9 cellular contexts compared by ENCODE assay signal in genomic region chr12:111430418-111431353, GRCh38. TPM values are rescaled to one million over a fixed set of nuclear protein-coding genes. Genes with fewer than 3 reads are reported as not detected.
DNase-seq lines count a peak whose midpoint lies in the region; ATAC-seq and TF ChIP-seq lines count a peak whose summit lies in the region.
"Had no signal": no experiment of that assay in that cellular context is flagged by ENCODE, and none has a peak within 500 bp of the region (broad histone marks: within the 10 kb centered on the region; RNA-seq: fewer than 3 reads in every experiment).

No MANE protein-coding gene starts in this region.

- H3K27ac ChIP-seq in SK-N-SH (ENCODE audit: low read depth in 2 of 2, low read length in 1 of 2) (no peak overlapping the region), lung (ENCODE audit: low read depth in 1 of 2, low read length in 1 of 2) (peak overlapping the region; percentile 34 to 82), suprapubic skin (peak overlapping the region; percentile 31)
- H3K27ac ChIP-seq: 22Rv1 had no signal

- H3K4me1 ChIP-seq in SK-N-SH (ENCODE audit: control insufficient read depth in 1 of 2, insufficient read depth in 2 of 2, low read depth in 1 of 2, low read length in 1 of 2) (peaks cover 21 to 37% of the 10 kb centered on the region in 2 experiments), lung (ENCODE audit: control insufficient read depth in 2 of 2, insufficient read depth in 2 of 2, low read length in 2 of 2) (peaks cover 16 to 46% of the 10 kb centered on the region in 2 donors), suprapubic skin (peaks cover 64% of the 10 kb centered on the region)

- ATAC-seq in SK-N-SH treated with all-trans-retinoic acid at 6 μM for 48 hours: no peak
- no peak for ATAC-seq in lung (ENCODE audit: insufficient read depth, low FRiP score)
- no peak for ATAC-seq in GM21723 (IDR thresholded peaks at IDR 0.05; ENCODE audit: unreplicated experiment)

- TF ChIP-seq EP300 in SK-N-SH (IDR thresholded peaks at IDR 0.05; ENCODE audit: borderline replicate concordance in 1 of 2, low read depth in 1 of 2, low read length in 1 of 2): no peak
- TF ChIP-seq EP300 in suprapubic skin (IDR thresholded peaks at IDR 0.05): no peak

- H3K79me2 ChIP-seq in SK-N-SH (ENCODE audit: insufficient read depth): peaks cover 98% of the 10 kb centered on the region

- POLR2A ChIA-PET in SK-N-SH (lab: Yijun Ruan, JAX): interaction anchor here (0.7 kb wide), 1 partner anchor 44 kb away, joined by 3 read pairs; no protein-coding TSS in a partner anchor

- TF ChIP-seq POLR2A in suprapubic skin (IDR thresholded peaks at IDR 0.05): no peak

- H3K36me3 ChIP-seq in SK-N-SH (replicated peaks in 1 of 2; ENCODE audit: control insufficient read depth in 1 of 2, insufficient read depth in 2 of 2, low read length in 1 of 2): peaks cover 0 to 9% of the 10 kb centered on the region in 2 experiments
- H3K36me3 ChIP-seq in lung (ENCODE audit: control insufficient read depth in 2 of 2, insufficient read depth in 2 of 2, low read length in 2 of 2): peaks cover 0 to 3% of the 10 kb centered on the region in 2 donors
- H3K36me3 ChIP-seq in suprapubic skin: no peaks in the 10 kb centered on the region

- H3K9ac ChIP-seq in SK-N-SH: no peak overlapping the region

- CTCF ChIA-PET in SK-N-SH (lab: Yijun Ruan, JAX): interaction anchor here (1.3 kb wide), 1 partner anchor 11 kb away, joined by 3 read pairs; no protein-coding TSS in a partner anchor

- no peak overlapping the region for H2AFZ ChIP-seq in SK-N-SH (ENCODE audit: low read depth)

- H3K27me3 ChIP-seq in SK-N-SH (ENCODE audit: insufficient read depth) (no peaks in the 10 kb centered on the region), lung (ENCODE audit: control insufficient read depth, insufficient read depth) (no peaks in the 10 kb centered on the region), suprapubic skin (no peaks in the 10 kb centered on the region)

- DNase-seq in SK-N-SH: no peak
- DNase-seq in activated effector memory CD4-positive, alpha-beta T cell treated with Interleukin-2 at 50 U/mL for 16 hours: peak; percentile 51
- DNase-seq in lung (ENCODE audit: low spot score): no peak
- DNase-seq in suprapubic skin (ENCODE audit: low spot score in 2 of 2): peak in 1 of 2 donors; percentile 73
- no peak for DNase-seq in midbrain (lab: John Stamatoyannopoulos, UW)
- DNase-seq in HPDE6-E6E7 (ENCODE audit: extremely low spot score): no peak

- H3K4me2 ChIP-seq in SK-N-SH: 0 out of 2 replicates have a peak overlapping the region, but pooled peaks have one; percentile 21

- H3K4me3 ChIP-seq in SK-N-SH (ENCODE audit: low read depth in 2 of 2, low read length in 1 of 2) (no peak overlapping the region), lung (no peak overlapping the region), suprapubic skin (peak overlapping the region; percentile 15)

- no peaks in the 10 kb centered on the region for H3K9me3 ChIP-seq in SK-N-SH
- no peaks in the 10 kb centered on the region for H3K9me3 ChIP-seq in lung (ENCODE audit: control insufficient read depth in 2 of 2, insufficient read depth in 1 of 2, low read length in 1 of 2)
- no peaks in the 10 kb centered on the region for H3K9me3 ChIP-seq in suprapubic skin

- TF ChIP-seq CTCF in SK-N-SH (IDR thresholded peaks at IDR 0.05) (no peak), lung (IDR thresholded peaks at IDR 0.05; ENCODE audit: control extremely low read depth, extremely low read depth) (no peak), suprapubic skin (IDR thresholded peaks at IDR 0.05) (no peak)

- TF ChIP-seq RAD21 in SK-N-SH (IDR thresholded peaks at IDR 0.05; ENCODE audit: low read length): no peak

- 72% methylated on average over 4 of the region's 17 CpGs for WGBS in SK-N-SH (ENCODE audit: low lambda C conversion rate)
- WGBS in lung, 2 donors: 15 to 29% methylated on average over 17 of the region's 17 CpGs
- WGBS in suprapubic skin: 41% methylated on average over 16 of the region's 17 CpGs

- peaks cover 18% of the 10 kb centered on the region for H3F3A ChIP-seq in SK-N-SH (replicated peaks; ENCODE audit: insufficient read depth)

- no peaks in the 10 kb centered on the region for H3K9me2 ChIP-seq in SK-N-SH

- peaks cover 94% of the 10 kb centered on the region for H4K20me1 ChIP-seq in SK-N-SH (ENCODE audit: insufficient read depth)

TF ChIP-seq in SK-N-SH, 30 proteins besides CTCF, POLR2A, EP300 and RAD21 (continues in another document):
- TF ChIP-seq TCF12 (IDR thresholded peaks at IDR 0.05) (no peak), ELF1 (IDR thresholded peaks at IDR 0.05) (no peak), REST (IDR thresholded peaks at IDR 0.05; ENCODE audit: low read depth, low read length) (no peak), MAX (IDR thresholded peaks at IDR 0.05; ENCODE audit: low read depth) (no peak)

TF ChIP-seq in SK-N-SH treated with all-trans-retinoic acid at 6 μM for 48 hours, 23 proteins besides CTCF, POLR2A, EP300 and RAD21:
- TF ChIP-seq OSR1 (CRISPR knock-in tag; IDR thresholded peaks at IDR 0.05): no peak
- no peak for TF ChIP-seq ZNF565 (CRISPR knock-in tag; conservative IDR thresholded peaks at IDR 0.05; ENCODE audit: low read depth)
- TF ChIP-seq RARB (CRISPR knock-in tag; IDR thresholded peaks at IDR 0.05): no peak
- no peak for TF ChIP-seq CSRNP3 (CRISPR knock-in tag; IDR thresholded peaks at IDR 0.05)
- no peak for TF ChIP-seq SNAI2 (CRISPR knock-in tag; IDR thresholded peaks at IDR 0.05)
- TF ChIP-seq TCF4 (CRISPR knock-in tag; IDR thresholded peaks at IDR 0.05; ENCODE audit: borderline replicate concordance): no peak
- no peak for TF ChIP-seq PPARA (CRISPR knock-in tag; IDR thresholded peaks at IDR 0.05; ENCODE audit: borderline replicate concordance)
- TF ChIP-seq GLIS3 (CRISPR knock-in tag; IDR thresholded peaks at IDR 0.05): no peak
- no peak for TF ChIP-seq TSHZ2 (CRISPR knock-in tag; IDR thresholded peaks at IDR 0.05)
- no peak for TF ChIP-seq TOX (CRISPR knock-in tag; IDR thresholded peaks at IDR 0.05; ENCODE audit: borderline replicate concordance)
- TF ChIP-seq ESRRG (CRISPR knock-in tag; IDR thresholded peaks at IDR 0.05): no peak

RNA-seq across cellular contexts. Expression of gene SH2B3, which starts 25.0 kb away (rescaled TPM):
- polyA plus RNA-seq in SK-N-SH (2012; rRNA removed) (14.4 and 15.6 TPM in 2 replicates), lung (10 to 100 TPM in 1 of 2 donors, 1 to 10 TPM in 1; 9.6 to 19.6 TPM)
- 14.9 and 18.4 TPM in 2 replicates for polyA plus RNA-seq in SK-N-SH (2012; cell fraction: cytosol; rRNA removed)
- polyA plus RNA-seq in SK-N-SH (2012; cell fraction: nucleus; rRNA removed): 19.2 and 26.6 TPM in 2 replicates
- total RNA-seq in lung (10 to 100 TPM; 16.2 to 46.0 TPM), suprapubic skin (1 to 10 TPM; 3.4 to 7.1 (median 4.2) TPM)

Comparison
In these comparisons a context has a peak if more than half of its experiments do, and no peak if none do; other contexts are left out.
1. H3K27ac ChIP-seq: peak in lung (2 of 2) and suprapubic skin (single experiment); none in SK-N-SH (0 of 2).